23 cellular contexts compared by ENCODE assay signal in genomic region chr11:19702620-19703019, GRCh38. TPM values are rescaled to one million over a fixed set of nuclear protein-coding genes. Genes with fewer than 3 reads are reported as not detected.
DNase-seq lines count a peak whose midpoint lies in the region; ATAC-seq and TF ChIP-seq lines count a peak whose summit lies in the region.
"Had no signal": no experiment of that assay in that cellular context is flagged by ENCODE, and none has a peak within 500 bp of the region (broad histone marks: within the 10 kb centered on the region; RNA-seq: fewer than 3 reads in every experiment).

No MANE protein-coding gene starts in this region.

- H3K36me3 ChIP-seq in muscle layer of colon (ENCODE audit: insufficient read depth, low read length) (no peaks in the 10 kb centered on the region), sigmoid colon (no peaks in the 10 kb centered on the region), transverse colon (no peaks in the 10 kb centered on the region), body of pancreas (replicated peaks in 1 of 2; ENCODE audit: insufficient read depth in 1 of 2, low read depth in 2 of 2) (no peaks in the 10 kb centered on the region)
- H3K36me3 ChIP-seq in naive thymus-derived CD4-positive, alpha-beta T cell (ENCODE audit: control insufficient read depth in 2 of 3, insufficient read depth in 3 of 3, low read length in 3 of 3), result no peaks in the 10 kb centered on the region
- H3K36me3 ChIP-seq: BE2C; BLaER1 treated with 17β-estradiol and CSF1 and Interleukin-3, amounts not matched to agents 10 nM and 100 nM; HAP-1 had no signal

- TF ChIP-seq EP300 in sigmoid colon (IDR thresholded peaks at IDR 0.05) (no peak), transverse colon (IDR thresholded peaks at IDR 0.05; ENCODE audit: low read depth) (no peak)

- H3K27ac Mint-ChIP-seq in WTC11, result no peak overlapping the region
- no peak overlapping the region for H3K27ac Mint-ChIP-seq in naive thymus-derived CD4-positive, alpha-beta T cell
- H3K27ac Mint-ChIP-seq: CD4-positive, alpha-beta T cell; CD8-positive, alpha-beta memory T cell had no signal

- intact Hi-C loops in sigmoid colon (cut with DNase I), result no loop called here
- intact Hi-C loops in transverse colon (cut with DNase I; ENCODE audit: low total_unique reads), result no loop called here
- intact Hi-C loops in body of pancreas (cut with DNase I), result no loop called here
- intact Hi-C loops in naive thymus-derived CD4-positive, alpha-beta T cell (cut with micrococcal nuclease), result no loop called here

- peaks cover 8% of the 10 kb centered on the region for H3K27me3 Mint-ChIP-seq in WTC11 (ENCODE audit: low read depth)
- peaks cover 5 to 26% (median 17%) of the 10 kb centered on the region in 5 donors for H3K27me3 Mint-ChIP-seq in naive thymus-derived CD4-positive, alpha-beta T cell

- ATAC-seq in WTC11 (no peak), HG02610 (IDR thresholded peaks at IDR 0.05; ENCODE audit: unreplicated experiment) (no peak), body of pancreas (no peak)
- ATAC-seq in naive thymus-derived CD4-positive, alpha-beta T cell, result no peak
- ATAC-seq: A549, GM12878 had no signal

- no peak for TF ChIP-seq POLR2A in sigmoid colon (IDR thresholded peaks at IDR 0.05)
- TF ChIP-seq POLR2A in transverse colon (IDR thresholded peaks at IDR 0.05), result no peak
- TF ChIP-seq POLR2A in body of pancreas (IDR thresholded peaks at IDR 0.05), result no peak

- no peak overlapping the region for H3K4me3 Mint-ChIP-seq in WTC11
- H3K4me3 Mint-ChIP-seq in naive thymus-derived CD4-positive, alpha-beta T cell, result no peak overlapping the region
- H3K4me3 Mint-ChIP-seq: CD14-positive monocyte; CD4-positive, alpha-beta T cell; CD8-positive, alpha-beta memory T cell; HFFc6 had no signal

- DNase-seq in WTC11 (ENCODE audit: low spot score) (no peak), sigmoid colon (no peak), transverse colon (no peak), body of pancreas (no peak)
- DNase-seq in naive thymus-derived CD4-positive, alpha-beta T cell, result no peak
- DNase-seq: 8988T; ACHN; AML-193; BE2C; CD4-positive, alpha-beta T cell; CD8-positive, alpha-beta memory T cell; DMS 273 treated with DMSO at 0.1 percent for 48 hours; DMS79; GDM1; GOT3; HFFc6 had no signal

- no peaks in the 10 kb centered on the region for H3K27me3 ChIP-seq in muscle layer of colon (ENCODE audit: control insufficient read depth in 1 of 2, insufficient read depth in 2 of 2, low read length in 2 of 2)
- H3K27me3 ChIP-seq in sigmoid colon, result no peaks in the 10 kb centered on the region
- no peaks in the 10 kb centered on the region for H3K27me3 ChIP-seq in transverse colon
- no peaks in the 10 kb centered on the region for H3K27me3 ChIP-seq in body of pancreas
- no peaks in the 10 kb centered on the region for H3K27me3 ChIP-seq in naive thymus-derived CD4-positive, alpha-beta T cell (ENCODE audit: control insufficient read depth in 2 of 2, insufficient read depth in 2 of 2, low read length in 2 of 2)
- H3K27me3 ChIP-seq: BE2C; BLaER1 treated with 17β-estradiol and CSF1 and Interleukin-3, amounts not matched to agents 10 nM and 100 nM had no signal

- 91 to 96% methylated on average over 3 of the region's 3 CpGs for WGBS in sigmoid colon, 2 donors
- WGBS in transverse colon (ENCODE audit: low coverage in 1 of 2), 2 donors, result 91 to 96% methylated on average over 2 to 3 of the region's 3 CpGs
- 87 to 88% methylated on average over 3 of the region's 3 CpGs for WGBS in body of pancreas, 2 donors

- no peaks in the 10 kb centered on the region for H3K36me3 Mint-ChIP-seq in WTC11
- H3K36me3 Mint-ChIP-seq in naive thymus-derived CD4-positive, alpha-beta T cell, result no peaks in the 10 kb centered on the region
- H3K36me3 Mint-ChIP-seq: CD14-positive monocyte; CD8-positive, alpha-beta memory T cell had no signal

- peaks cover 22% of the 10 kb centered on the region for H3K4me1 Mint-ChIP-seq in WTC11
- H3K4me1 Mint-ChIP-seq in naive thymus-derived CD4-positive, alpha-beta T cell, result no peaks in the 10 kb centered on the region
- H3K4me1 Mint-ChIP-seq: CD8-positive, alpha-beta memory T cell had no signal

- POLR2A ChIA-PET in WTC11 (lab: Charles Lee), result no interaction called here
- POLR2A ChIA-PET in naive thymus-derived CD4-positive, alpha-beta T cell (lab: Charles Lee), result no interaction called here

- H3K9me3 Mint-ChIP-seq in WTC11, result no peaks in the 10 kb centered on the region
- no peaks in the 10 kb centered on the region for H3K9me3 Mint-ChIP-seq in naive thymus-derived CD4-positive, alpha-beta T cell
- H3K9me3 Mint-ChIP-seq: CD4-positive, alpha-beta T cell; CD8-positive, alpha-beta memory T cell; HFFc6 had no signal

- H3K27ac ChIP-seq in muscle layer of colon (ENCODE audit: low read depth, low read length) (peak overlapping the region; percentile 70), sigmoid colon (peak overlapping the region; percentile 16 to 98 (median 88)), transverse colon (peak overlapping the region in 3 of 4 donors; percentile 50 to 67 (median 54)), body of pancreas (no peak overlapping the region)
- H3K27ac ChIP-seq in naive thymus-derived CD4-positive, alpha-beta T cell (ENCODE audit: low read depth, low read length), result no peak overlapping the region
- H3K27ac ChIP-seq: A549; BLaER1 treated with 17β-estradiol and CSF1 and Interleukin-3, amounts not matched to agents 10 nM and 100 nM had no signal

- H3K4me3 ChIP-seq in muscle layer of colon (ENCODE audit: low read depth in 1 of 2, low read length in 2 of 2) (no peak overlapping the region), sigmoid colon (no peak overlapping the region), transverse colon (no peak overlapping the region), body of pancreas (no peak overlapping the region)
- no peak overlapping the region for H3K4me3 ChIP-seq in naive thymus-derived CD4-positive, alpha-beta T cell (ENCODE audit: low read length)
- H3K4me3 ChIP-seq: A549; BLaER1 treated with 17β-estradiol and CSF1 and Interleukin-3, amounts not matched to agents 10 nM and 100 nM; GM12878; HAP-1 had no signal

- CTCF ChIA-PET in WTC11 (lab: Charles Lee), result no interaction called here
- CTCF ChIA-PET in naive thymus-derived CD4-positive, alpha-beta T cell (lab: Charles Lee), result no interaction called here

- in situ Hi-C loops in transverse colon (cut with MboI; ENCODE audit: low pct_ligation_motif_present in 1 of 4, low pct_unique_long_range_greater_than_20kb in 1 of 4, low sequenced_read_pairs in 3 of 4), result no loop called here

- no peaks in the 10 kb centered on the region for H3K9me3 ChIP-seq in muscle layer of colon (ENCODE audit: low read length)
- no peaks in the 10 kb centered on the region for H3K9me3 ChIP-seq in sigmoid colon
- no peaks in the 10 kb centered on the region for H3K9me3 ChIP-seq in transverse colon
- no peaks in the 10 kb centered on the region for H3K9me3 ChIP-seq in body of pancreas
- no peaks in the 10 kb centered on the region for H3K9me3 ChIP-seq in naive thymus-derived CD4-positive, alpha-beta T cell (ENCODE audit: control insufficient read depth in 2 of 3, low read length in 3 of 3)
- H3K9me3 ChIP-seq: A549; BE2C; BLaER1 treated with 17β-estradiol and CSF1 and Interleukin-3, amounts not matched to agents 10 nM and 100 nM; HAP-1 had no signal

- TF ChIP-seq CTCF in WTC11 (IDR thresholded peaks at IDR 0.05), result no peak
- TF ChIP-seq CTCF in sigmoid colon (IDR thresholded peaks at IDR 0.05), result no peak
- TF ChIP-seq CTCF in transverse colon (IDR thresholded peaks at IDR 0.05), result no peak
- no peak for TF ChIP-seq CTCF in body of pancreas (IDR thresholded peaks at IDR 0.05)

- peaks cover 59% of the 10 kb centered on the region for H3K4me1 ChIP-seq in muscle layer of colon (ENCODE audit: insufficient read depth, low read length)
- peaks cover 0 to 80% (median 54%) of the 10 kb centered on the region in 4 donors for H3K4me1 ChIP-seq in sigmoid colon
- peaks cover 2 to 14% (median 5%) of the 10 kb centered on the region in 4 donors for H3K4me1 ChIP-seq in transverse colon
- H3K4me1 ChIP-seq in body of pancreas, result no peaks in the 10 kb centered on the region
- no peaks in the 10 kb centered on the region for H3K4me1 ChIP-seq in naive thymus-derived CD4-positive, alpha-beta T cell (ENCODE audit: control insufficient read depth in 2 of 2, insufficient read depth in 2 of 2, low read length in 2 of 2)
- H3K4me1 ChIP-seq: BE2C; BLaER1 treated with 17β-estradiol and CSF1 and Interleukin-3, amounts not matched to agents 10 nM and 100 nM; HAP-1 had no signal

- H3K9ac ChIP-seq in muscle layer of colon (ENCODE audit: low read length), result no peak overlapping the region
- H3K9ac ChIP-seq: BLaER1 treated with 17β-estradiol and CSF1 and Interleukin-3, amounts not matched to agents 10 nM and 100 nM had no signal

TF ChIP-seq in WTC11, 78 proteins besides CTCF, POLR2A, EP300 and RAD21:
- peak; percentile 95 for TF ChIP-seq HMGA2 (CRISPR knock-in tag; IDR thresholded peaks at IDR 0.05)
- TF ChIP-seq, protein P1, sequence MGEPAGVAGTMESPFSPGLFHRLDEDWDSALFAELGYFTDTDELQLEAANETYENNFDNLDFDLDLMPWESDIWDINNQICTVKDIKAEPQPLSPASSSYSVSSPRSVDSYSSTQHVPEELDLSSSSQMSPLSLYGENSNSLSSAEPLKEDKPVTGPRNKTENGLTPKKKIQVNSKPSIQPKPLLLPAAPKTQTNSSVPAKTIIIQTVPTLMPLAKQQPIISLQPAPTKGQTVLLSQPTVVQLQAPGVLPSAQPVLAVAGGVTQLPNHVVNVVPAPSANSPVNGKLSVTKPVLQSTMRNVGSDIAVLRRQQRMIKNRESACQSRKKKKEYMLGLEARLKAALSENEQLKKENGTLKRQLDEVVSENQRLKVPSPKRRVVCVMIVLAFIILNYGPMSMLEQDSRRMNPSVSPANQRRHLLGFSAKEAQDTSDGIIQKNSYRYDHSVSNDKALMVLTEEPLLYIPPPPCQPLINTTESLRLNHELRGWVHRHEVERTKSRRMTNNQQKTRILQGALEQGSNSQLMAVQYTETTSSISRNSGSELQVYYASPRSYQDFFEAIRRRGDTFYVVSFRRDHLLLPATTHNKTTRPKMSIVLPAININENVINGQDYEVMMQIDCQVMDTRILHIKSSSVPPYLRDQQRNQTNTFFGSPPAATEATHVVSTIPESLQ (CRISPR knock-in tag; IDR thresholded peaks at IDR 0.05), result no peak
TF ChIP-seq in WTC11: peak in this region for 1.

RNA-seq across cellular contexts. Expression of gene NAV2, which starts 10.0 kb away (rescaled TPM):
- total RNA-seq in WTC11 (2021) (41.8 to 44.5 TPM (median 42.8 TPM) in 3 replicates), sigmoid colon (10 to 100 TPM; 22.1 to 62.6 (median 38.2) TPM), transverse colon (10 to 100 TPM in 3 of 4 donors, 1 to 10 TPM in 1; 9.6 to 40.0 (median 23.1) TPM), body of pancreas (10 to 100 TPM; 26.4 to 35.5 TPM)
- 1 to 10 TPM; 1.2 to 9.6 (median 2.3) TPM for polyA plus RNA-seq in sigmoid colon
- 1 to 10 TPM in 2 of 5 experiments, under 1 TPM in 3; 0.24 to 2.2 (median 0.48) TPM for total RNA-seq in naive thymus-derived CD4-positive, alpha-beta T cell
- polyA plus RNA-seq in naive thymus-derived CD4-positive, alpha-beta T cell, result not detected
- polyA plus RNA-seq: CD14-positive monocyte had no signal

Comparison
In these comparisons a context has a peak if more than half of its experiments do, and no peak if none do; other contexts are left out.
1. H3K27ac ChIP-seq: peak in muscle layer of colon (single experiment), sigmoid colon (4 of 4) and transverse colon (3 of 4); none in body of pancreas (0 of 4) and naive thymus-derived CD4-positive, alpha-beta T cell (single experiment).